In the genomic region with DNA sequence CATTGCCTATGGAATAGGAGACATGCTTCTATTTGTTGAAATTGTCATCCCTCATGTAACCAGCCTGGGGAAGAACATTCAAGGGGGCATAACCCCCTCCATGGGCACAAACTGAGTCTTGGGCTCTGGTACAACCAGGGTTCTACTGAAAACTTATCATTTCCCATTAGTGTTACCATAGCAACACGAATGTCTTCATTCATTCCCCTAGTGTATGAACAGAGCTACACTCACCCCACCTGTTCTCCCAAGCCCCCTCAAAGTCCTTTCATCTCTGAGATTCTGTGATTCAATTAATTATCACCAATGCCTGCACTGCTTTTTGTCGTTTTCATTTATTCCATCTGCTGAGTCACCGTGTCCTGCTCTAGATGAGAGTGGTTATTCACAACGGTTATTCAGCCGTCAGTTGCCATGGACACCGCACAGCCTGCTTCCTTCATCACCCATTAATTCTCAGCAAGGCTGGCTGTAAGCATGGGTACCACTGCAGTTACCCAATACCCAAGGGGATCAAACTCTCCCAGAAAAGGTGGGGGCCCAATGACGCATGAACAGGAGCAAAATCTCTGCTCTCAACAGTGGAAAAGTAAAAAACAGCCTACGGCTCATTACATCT, we compare ENCODE assay signal across 9 cellular contexts.
DNase-seq lines count a peak whose midpoint lies in the region; ATAC-seq, FAIRE-seq and TF ChIP-seq lines count a peak whose summit lies in the region.
"Had no signal": no experiment of that assay in that cellular context is flagged by ENCODE, and none has a peak within 500 bp of the region (broad histone marks: within the 10 kb centered on the region; RNA-seq: fewer than 3 reads in every experiment).

No MANE protein-coding gene starts in this region.

- H3K27ac Mint-ChIP-seq in stimulated activated naive CD8-positive, alpha-beta T cell treated with anti-CD3 and anti-CD28 coated beads, Interleukin-15, amount 100 ng/mL, for 72 hours: no peak overlapping the region
- H3K27ac Mint-ChIP-seq: activated B cell treated with CpG ODN at 0.5 μM for 24 hours had no signal

- FAIRE-seq in urothelium cell line (lab: Jason Lieb, UNC): peak; percentile 89

- H3K27me3 Mint-ChIP-seq in stimulated activated naive CD8-positive, alpha-beta T cell treated with anti-CD3 and anti-CD28 coated beads, Interleukin-15, amount 100 ng/mL, for 72 hours: peaks cover 16% of the 10 kb centered on the region

- DNase-seq in stimulated activated naive CD8-positive, alpha-beta T cell treated with anti-CD3 and anti-CD28 coated beads, Interleukin-15, Interleukin-2, amounts not matched to agents 100 U/mL and 50 U/mL, for 24 hours: no peak
- DNase-seq in stimulated activated naive CD8-positive, alpha-beta T cell treated with anti-CD3 and anti-CD28 coated beads, Interleukin-15, amount 100 ng/mL, for 72 hours: no peak
- DNase-seq in OCI-M1 (lab: John Stamatoyannopoulos, UW) (peak; percentile 22), fibroblast of mammary gland (ENCODE audit: low read depth) (peak; percentile 95), urothelium cell line (ENCODE audit: low spot score) (peak; percentile 50), NCI-H2029 (lab: John Stamatoyannopoulos, UW) (no peak), Kasumi-1 (lab: John Stamatoyannopoulos, UW) (no peak), globus pallidus (ENCODE audit: low spot score) (no peak)
- DNase-seq: activated B cell treated with CpG ODN at 0.5 μM for 24 hours had no signal

- no peak overlapping the region for H3K4me3 Mint-ChIP-seq in stimulated activated naive CD8-positive, alpha-beta T cell treated with anti-CD3 and anti-CD28 coated beads, Interleukin-15, amount 100 ng/mL, for 72 hours
- H3K4me3 Mint-ChIP-seq: activated B cell treated with CpG ODN at 0.5 μM for 24 hours had no signal

- TF ChIP-seq CTCF in fibroblast of mammary gland (conservative IDR thresholded peaks at IDR 0.05; ENCODE audit: control insufficient read depth, insufficient read depth, low read depth, low read length): no peak

- peak; percentile 52 for ATAC-seq in stimulated activated naive CD8-positive, alpha-beta T cell treated with anti-CD3 and anti-CD28 coated beads, Interleukin-15, Interleukin-2, amounts not matched to agents 100 U/mL and 50 U/mL, for 24 hours
- no peak for ATAC-seq in stimulated activated naive CD8-positive, alpha-beta T cell treated with anti-CD3 and anti-CD28 coated beads, Interleukin-15, amount 100 ng/mL, for 72 hours

- H3K4me1 Mint-ChIP-seq in stimulated activated naive CD8-positive, alpha-beta T cell treated with anti-CD3 and anti-CD28 coated beads, Interleukin-15, amount 100 ng/mL, for 72 hours: peaks cover 8% of the 10 kb centered on the region
- H3K4me1 Mint-ChIP-seq: activated B cell treated with CpG ODN at 0.5 μM for 24 hours had no signal

- no peaks in the 10 kb centered on the region for H3K9me3 Mint-ChIP-seq in stimulated activated naive CD8-positive, alpha-beta T cell treated with anti-CD3 and anti-CD28 coated beads, Interleukin-15, amount 100 ng/mL, for 72 hours
- H3K9me3 Mint-ChIP-seq: activated B cell treated with CpG ODN at 0.5 μM for 24 hours had no signal

- H3K4me3 ChIP-seq in fibroblast of mammary gland (ENCODE audit: control insufficient read depth, low read depth, low read length): no peak overlapping the region

Comparison
In these comparisons a context has a peak if more than half of its experiments do, and no peak if none do; other contexts are left out.
1. DNase-seq: peak in OCI-M1 (single experiment), fibroblast of mammary gland (single experiment) and urothelium cell line (single experiment); none in stimulated activated naive CD8-positive, alpha-beta T cell treated with anti-CD3 and anti-CD28 coated beads, Interleukin-15, Interleukin-2, amounts not matched to agents 100 U/mL and 50 U/mL, for 24 hours (single experiment), stimulated activated naive CD8-positive, alpha-beta T cell treated with anti-CD3 and anti-CD28 coated beads, Interleukin-15, amount 100 ng/mL, for 72 hours (0 of 2), NCI-H2029 (single experiment), Kasumi-1 (0 of 2) and globus pallidus (single experiment).